In the genomic region with DNA sequence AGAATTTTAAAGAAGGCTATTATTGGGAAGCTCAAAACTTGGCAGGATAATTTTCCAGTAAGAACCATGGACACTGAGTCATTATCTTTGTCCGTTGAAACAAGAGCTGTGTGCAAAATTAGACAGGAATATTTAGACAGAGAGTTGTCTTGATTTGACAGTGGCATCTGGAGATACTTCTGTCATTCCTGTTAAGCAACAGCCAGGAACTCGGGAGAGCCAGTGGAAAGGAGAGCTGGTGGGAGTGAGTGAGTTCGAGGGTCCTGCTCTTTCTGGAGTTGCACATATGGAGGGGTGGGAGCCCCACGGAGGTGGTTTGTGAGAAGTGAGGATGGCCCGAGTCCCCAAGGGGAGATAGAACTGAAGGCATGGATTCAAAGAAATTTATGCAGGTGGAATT, we compare ENCODE assay signal across 20 cellular contexts. TPM values are rescaled to one million over a fixed set of nuclear protein-coding genes. Genes with fewer than 3 reads are reported as not detected.
DNase-seq lines count a peak whose midpoint lies in the region; ATAC-seq and TF ChIP-seq lines count a peak whose summit lies in the region.
"Had no signal": no experiment of that assay in that cellular context is flagged by ENCODE, and none has a peak within 500 bp of the region (broad histone marks: within the 10 kb centered on the region; RNA-seq: fewer than 3 reads in every experiment).

No MANE protein-coding gene starts in this region.

- H2AFZ ChIP-seq in osteoblast (ENCODE audit: low read length): no peak overlapping the region
- H2AFZ ChIP-seq: GM23338 had no signal

- H3K9me3 ChIP-seq in BLaER1 (peaks cover 5% of the 10 kb centered on the region; the same call in 1 of the 2 replicates), osteoblast (ENCODE audit: low read depth, low read length) (no peaks in the 10 kb centered on the region)
- H3K9me3 ChIP-seq in CD8-positive, alpha-beta T cell (ENCODE audit: low read length): no peaks in the 10 kb centered on the region
- H3K9me3 ChIP-seq: suprapubic skin had no signal

- no peaks in the 10 kb centered on the region for H3K27me3 Mint-ChIP-seq in CD8-positive, alpha-beta T cell (ENCODE audit: low read depth)
- H3K27me3 Mint-ChIP-seq: activated naive CD8-positive, alpha-beta T cell treated with anti-CD3 and anti-CD28 coated beads for 36 hours; effector memory CD8-positive, alpha-beta T cell; naive B cell had no signal

- POLR2A ChIA-PET in CD8-positive, alpha-beta T cell (lab: Charles Lee): no interaction called here

- peak overlapping the region; percentile 98; the same call in 1 of the 2 replicates for H3K4me2 ChIP-seq in BLaER1
- H3K4me2 ChIP-seq in osteoblast (ENCODE audit: insufficient read depth, low read length): no peak overlapping the region

- H3K4me1 Mint-ChIP-seq in CD8-positive, alpha-beta T cell (ENCODE audit: low read depth): peaks cover 70% of the 10 kb centered on the region

- no peak overlapping the region for H3K27ac Mint-ChIP-seq in CD8-positive, alpha-beta T cell
- H3K27ac Mint-ChIP-seq: activated naive CD8-positive, alpha-beta T cell treated with anti-CD3 and anti-CD28 coated beads for 36 hours; GM23338 had no signal

- H3K27ac ChIP-seq in BLaER1 (no peak overlapping the region), osteoblast (ENCODE audit: low read depth, low read length) (no peak overlapping the region)
- no peak overlapping the region for H3K27ac ChIP-seq in CD8-positive, alpha-beta T cell (ENCODE audit: low read depth, low read length)
- H3K27ac ChIP-seq: suprapubic skin had no signal

- no peaks in the 10 kb centered on the region for H3K79me2 ChIP-seq in osteoblast (ENCODE audit: insufficient read depth, low read length)

- CTCF ChIA-PET in CD8-positive, alpha-beta T cell (lab: Charles Lee): interaction anchor here (1.0 kb wide), 1 partner anchor 31 kb away, joined by 4 read pairs; no protein-coding TSS in a partner anchor

- DNase-seq in EH (ENCODE audit: low read depth): peak; percentile 2
- peak; percentile 23 for DNase-seq in dermis blood vessel endothelial cell
- peak; percentile 69 for DNase-seq in osteoblast (ENCODE audit: insufficient read length, low spot score, missing footprints)
- no peak for DNase-seq in stimulated activated CD4-positive, alpha-beta T cell treated with anti-CD3 and anti-CD28 coated beads, Interleukin-1b, Interleukin-23, amount 100 ng/mL, for 48 hours
- DNase-seq in COLO829 (ENCODE audit: low spot score): no peak
- DNase-seq in Kasumi-1 (lab: John Stamatoyannopoulos, UW): no peak
- DNase-seq in CD8-positive, alpha-beta T cell: no peak
- DNase-seq: activated CD4-positive, CD25-positive, alpha-beta regulatory T cell treated with anti-CD3 and anti-CD28 coated beads, Interleukin-2, amount 50 U/mL, for 72 hours; activated naive CD8-positive, alpha-beta T cell treated with anti-CD3 and anti-CD28 coated beads for 36 hours; caudate nucleus; DMS153; effector memory CD8-positive, alpha-beta T cell; naive B cell; NCI-H146; NCI-H226; SHP77; T-helper 1 cell had no signal

- no peak for TF ChIP-seq CTCF in osteoblast (IDR thresholded peaks at IDR 0.05; ENCODE audit: extremely low read depth, low read depth, low read length)
- no peak for TF ChIP-seq CTCF in CD8-positive, alpha-beta T cell (IDR thresholded peaks at IDR 0.05)

- H3K27me3 ChIP-seq in BLaER1 (no peaks in the 10 kb centered on the region), osteoblast (ENCODE audit: insufficient read depth, low read length) (no peaks in the 10 kb centered on the region)
- no peaks in the 10 kb centered on the region for H3K27me3 ChIP-seq in CD8-positive, alpha-beta T cell (ENCODE audit: insufficient read depth, low read length)
- H3K27me3 ChIP-seq: suprapubic skin had no signal

- intact Hi-C loops in CD8-positive, alpha-beta T cell (cut with DNase I, micrococcal nuclease): loop anchor here (5.0 to 10.0 kb wide), 4 partner anchors 208 to 619 kb away; partner anchors contain the start of genes ITPKB (in 1 of the 2), PARP1 (in 1 of the 2) and ZNF678 (in 1 of the 2)

- peaks cover 9% of the 10 kb centered on the region; the same call in 1 of the 2 replicates for H3K36me3 ChIP-seq in BLaER1
- H3K36me3 ChIP-seq in osteoblast (ENCODE audit: insufficient read depth, low read length): no peaks in the 10 kb centered on the region
- no peaks in the 10 kb centered on the region for H3K36me3 ChIP-seq in CD8-positive, alpha-beta T cell (ENCODE audit: insufficient read depth, low read length)
- H3K36me3 ChIP-seq: suprapubic skin had no signal

- H3K4me1 ChIP-seq in BLaER1 (peaks cover 72% of the 10 kb centered on the region), osteoblast (ENCODE audit: insufficient read depth, low read length) (peaks cover 27% of the 10 kb centered on the region)
- peaks cover 38% of the 10 kb centered on the region for H3K4me1 ChIP-seq in CD8-positive, alpha-beta T cell (ENCODE audit: insufficient read depth, low read length)

- H3K4me3 ChIP-seq in BLaER1: no peak overlapping the region
- H3K4me3 ChIP-seq in osteoblast (ENCODE audit: insufficient read depth, low read length): no peak overlapping the region
- H3K4me3 ChIP-seq in CD8-positive, alpha-beta T cell (ENCODE audit: low read depth, low read length): no peak overlapping the region
- H3K4me3 ChIP-seq: GM23338, suprapubic skin had no signal

- H3K36me3 Mint-ChIP-seq in CD8-positive, alpha-beta T cell: peaks cover 4% of the 10 kb centered on the region

- peaks cover 65% of the 10 kb centered on the region for H4K20me1 ChIP-seq in BLaER1
- no peaks in the 10 kb centered on the region for H4K20me1 ChIP-seq in osteoblast (ENCODE audit: insufficient read depth, low read length)

- no peak for ATAC-seq in CD8-positive, alpha-beta T cell
- ATAC-seq: effector memory CD8-positive, alpha-beta T cell; GM23338 had no signal

- no peak overlapping the region for H3K9ac ChIP-seq in BLaER1

- no peak overlapping the region for H3K4me3 Mint-ChIP-seq in CD8-positive, alpha-beta T cell
- H3K4me3 Mint-ChIP-seq: activated naive CD8-positive, alpha-beta T cell treated with anti-CD3 and anti-CD28 coated beads for 36 hours; effector memory CD8-positive, alpha-beta T cell; GM23338 had no signal

- H3K9me3 Mint-ChIP-seq in CD8-positive, alpha-beta T cell: no peaks in the 10 kb centered on the region
- H3K9me3 Mint-ChIP-seq: effector memory CD8-positive, alpha-beta T cell had no signal

RNA-seq across cellular contexts. Expression of gene COQ8A, which starts 3.1 kb away (rescaled TPM):
- 25.7 and 37.4 TPM in 2 replicates for total RNA-seq in dermis blood vessel endothelial cell
- 14.1 and 16.2 TPM in 2 replicates for total RNA-seq in osteoblast
- 10 to 100 TPM; 82.6 to 90.0 TPM for total RNA-seq in CD8-positive, alpha-beta T cell

Comparison
In these comparisons a context has a peak if more than half of its experiments do, and no peak if none do; other contexts are left out.
1. DNase-seq: peak in EH (single experiment), dermis blood vessel endothelial cell (single experiment) and osteoblast (single experiment); none in stimulated activated CD4-positive, alpha-beta T cell treated with anti-CD3 and anti-CD28 coated beads, Interleukin-1b, Interleukin-23, amount 100 ng/mL, for 48 hours (single experiment), COLO829 (single experiment), Kasumi-1 (0 of 2) and CD8-positive, alpha-beta T cell (0 of 7).